ENCODE assay signal across 1 cellular context in the genomic region with DNA sequence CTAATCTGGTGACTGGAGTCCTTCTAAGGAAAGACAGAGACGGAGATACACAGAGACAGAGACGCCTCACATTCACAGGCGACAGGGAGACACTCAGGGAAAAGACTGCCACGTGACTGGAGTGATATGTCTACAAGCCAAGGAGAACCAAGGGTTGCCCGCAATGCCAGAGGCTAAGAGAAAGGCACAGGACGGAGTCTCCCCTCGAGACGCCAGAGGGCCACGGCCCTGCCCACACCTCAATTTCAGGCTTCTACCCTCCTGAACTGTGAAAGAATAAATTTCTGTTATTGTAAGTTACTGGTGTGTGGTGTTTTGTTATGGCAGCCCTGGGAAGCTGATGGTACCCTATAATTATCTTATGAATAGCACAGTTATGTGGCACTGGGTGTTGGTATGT.
TF ChIP-seq lines count a peak whose summit lies in the region.

No MANE protein-coding gene starts in this region.

TF ChIP-seq in WTC11, 78 proteins besides CTCF, POLR2A, EP300 and RAD21 (continued from another document):
- TF ChIP-seq, protein P1, sequence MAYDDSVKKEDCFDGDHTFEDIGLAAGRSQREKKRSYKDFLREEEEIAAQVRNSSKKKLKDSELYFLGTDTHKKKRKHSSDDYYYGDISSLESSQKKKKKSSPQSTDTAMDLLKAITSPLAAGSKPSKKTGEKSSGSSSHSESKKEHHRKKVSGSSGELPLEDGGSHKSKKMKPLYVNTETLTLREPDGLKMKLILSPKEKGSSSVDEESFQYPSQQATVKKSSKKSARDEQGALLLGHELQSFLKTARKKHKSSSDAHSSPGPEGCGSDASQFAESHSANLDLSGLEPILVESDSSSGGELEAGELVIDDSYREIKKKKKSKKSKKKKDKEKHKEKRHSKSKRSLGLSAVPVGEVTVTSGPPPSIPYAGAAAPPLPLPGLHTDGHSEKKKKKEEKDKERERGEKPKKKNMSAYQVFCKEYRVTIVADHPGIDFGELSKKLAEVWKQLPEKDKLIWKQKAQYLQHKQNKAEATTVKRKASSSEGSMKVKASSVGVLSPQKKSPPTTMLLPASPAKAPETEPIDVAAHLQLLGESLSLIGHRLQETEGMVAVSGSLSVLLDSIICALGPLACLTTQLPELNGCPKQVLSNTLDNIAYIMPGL (CRISPR knock-in tag; IDR thresholded peaks at IDR 0.05): no peak
- TF ChIP-seq CREB1 (CRISPR knock-in tag; IDR thresholded peaks at IDR 0.05): no peak
- no peak for TF ChIP-seq PRRX2 (CRISPR knock-in tag; IDR thresholded peaks at IDR 0.05)
- TF ChIP-seq, protein P2, sequence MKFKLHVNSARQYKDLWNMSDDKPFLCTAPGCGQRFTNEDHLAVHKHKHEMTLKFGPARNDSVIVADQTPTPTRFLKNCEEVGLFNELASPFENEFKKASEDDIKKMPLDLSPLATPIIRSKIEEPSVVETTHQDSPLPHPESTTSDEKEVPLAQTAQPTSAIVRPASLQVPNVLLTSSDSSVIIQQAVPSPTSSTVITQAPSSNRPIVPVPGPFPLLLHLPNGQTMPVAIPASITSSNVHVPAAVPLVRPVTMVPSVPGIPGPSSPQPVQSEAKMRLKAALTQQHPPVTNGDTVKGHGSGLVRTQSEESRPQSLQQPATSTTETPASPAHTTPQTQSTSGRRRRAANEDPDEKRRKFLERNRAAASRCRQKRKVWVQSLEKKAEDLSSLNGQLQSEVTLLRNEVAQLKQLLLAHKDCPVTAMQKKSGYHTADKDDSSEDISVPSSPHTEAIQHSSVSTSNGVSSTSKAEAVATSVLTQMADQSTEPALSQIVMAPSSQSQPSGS (CRISPR knock-in tag; IDR thresholded peaks at IDR 0.05; ENCODE audit: borderline replicate concordance, low read depth): no peak
- no peak for TF ChIP-seq NFATC4 (CRISPR knock-in tag; IDR thresholded peaks at IDR 0.05)
- TF ChIP-seq, protein P3, sequence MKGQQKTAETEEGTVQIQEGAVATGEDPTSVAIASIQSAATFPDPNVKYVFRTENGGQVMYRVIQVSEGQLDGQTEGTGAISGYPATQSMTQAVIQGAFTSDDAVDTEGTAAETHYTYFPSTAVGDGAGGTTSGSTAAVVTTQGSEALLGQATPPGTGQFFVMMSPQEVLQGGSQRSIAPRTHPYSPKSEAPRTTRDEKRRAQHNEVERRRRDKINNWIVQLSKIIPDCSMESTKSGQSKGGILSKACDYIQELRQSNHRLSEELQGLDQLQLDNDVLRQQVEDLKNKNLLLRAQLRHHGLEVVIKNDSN (CRISPR knock-in tag; IDR thresholded peaks at IDR 0.05): no peak
- TF ChIP-seq, protein P4, sequence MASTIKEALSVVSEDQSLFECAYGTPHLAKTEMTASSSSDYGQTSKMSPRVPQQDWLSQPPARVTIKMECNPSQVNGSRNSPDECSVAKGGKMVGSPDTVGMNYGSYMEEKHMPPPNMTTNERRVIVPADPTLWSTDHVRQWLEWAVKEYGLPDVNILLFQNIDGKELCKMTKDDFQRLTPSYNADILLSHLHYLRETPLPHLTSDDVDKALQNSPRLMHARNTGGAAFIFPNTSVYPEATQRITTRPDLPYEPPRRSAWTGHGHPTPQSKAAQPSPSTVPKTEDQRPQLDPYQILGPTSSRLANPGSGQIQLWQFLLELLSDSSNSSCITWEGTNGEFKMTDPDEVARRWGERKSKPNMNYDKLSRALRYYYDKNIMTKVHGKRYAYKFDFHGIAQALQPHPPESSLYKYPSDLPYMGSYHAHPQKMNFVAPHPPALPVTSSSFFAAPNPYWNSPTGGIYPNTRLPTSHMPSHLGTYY (CRISPR knock-in tag; IDR thresholded peaks at IDR 0.05): no peak
